18 cellular contexts compared by ENCODE assay signal in the genomic region with DNA sequence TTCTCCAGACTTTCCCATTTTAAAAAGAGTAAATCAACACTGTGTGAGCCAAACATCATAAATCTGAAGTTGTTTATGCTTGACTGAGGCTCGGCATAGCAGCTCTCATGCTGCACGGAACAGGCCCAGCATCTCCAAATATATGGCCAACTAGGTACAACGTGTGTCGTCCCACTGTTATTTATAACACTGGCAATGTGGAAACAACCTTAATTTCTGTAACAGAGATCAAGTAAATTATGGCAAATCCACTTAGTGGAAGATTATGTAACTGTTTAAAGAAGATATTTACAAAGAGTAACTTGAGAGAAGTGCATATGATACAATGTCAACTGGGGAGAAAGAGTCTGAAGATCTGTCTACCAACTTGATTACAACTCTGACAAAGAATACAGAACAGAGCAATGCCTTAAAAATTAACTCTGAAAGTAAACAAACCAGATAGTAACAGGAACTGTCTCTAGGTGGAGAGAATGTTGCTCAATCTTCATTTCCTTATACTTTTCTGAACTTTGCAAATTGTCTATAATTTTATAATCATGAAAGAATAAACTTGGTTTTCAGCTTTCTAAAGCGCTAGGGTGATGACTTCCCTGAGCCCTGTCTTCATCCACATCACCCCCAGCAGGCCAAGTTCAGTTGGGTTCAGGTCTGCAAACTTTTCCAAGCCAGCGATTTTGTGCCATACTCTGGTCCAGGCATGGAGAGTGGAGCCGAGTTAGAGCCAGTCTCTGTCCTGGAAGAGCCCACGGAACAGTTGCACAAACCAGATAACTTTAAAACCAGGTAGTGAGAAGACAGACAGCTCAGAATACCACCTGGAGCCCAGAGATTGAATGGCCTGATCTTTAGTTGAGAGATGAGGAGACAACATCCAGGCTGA. TPM values are rescaled to one million over a fixed set of nuclear protein-coding genes. Genes with fewer than 3 reads are reported as not detected.
"Had no signal": no experiment of that assay in that cellular context is flagged by ENCODE, and none has a peak within 500 bp of the region (broad histone marks: within the 10 kb centered on the region; RNA-seq: fewer than 3 reads in every experiment).

No MANE protein-coding gene starts in this region.

- H3K27ac ChIP-seq: adrenal gland, epithelial cell of prostate, SJCRH30 had no signal

- H3K27ac Mint-ChIP-seq: activated naive CD4-positive, alpha-beta T cell treated with anti-CD3 and anti-CD28 coated beads for 36 hours; natural killer cell treated with Interleukin-12 subunit alpha and Interleukin-12 subunit beta and Interleukin-15 and Interleukin-18, amount 100 ng/mL, for 72 hours; progenitor cell of endocrine pancreas; T-helper 2 cell treated with Interferon-gamma antibody and Interleukin-4, amounts not matched to agents 5 μg/mL and 100 μg/mL, for 36 hours had no signal

- H3K27me3 ChIP-seq: adrenal gland had no signal

- H3K4me3 ChIP-seq: adrenal gland, lung, SJCRH30 had no signal

- H3K4me3 Mint-ChIP-seq: activated naive CD4-positive, alpha-beta T cell treated with anti-CD3 and anti-CD28 coated beads for 36 hours; natural killer cell treated with Interleukin-12 subunit alpha and Interleukin-12 subunit beta and Interleukin-15 and Interleukin-18, amount 100 ng/mL, for 72 hours; T-helper 2 cell treated with Interferon-gamma antibody and Interleukin-4, amounts not matched to agents 5 μg/mL and 100 μg/mL, for 36 hours had no signal

- DNase-seq: activated CD4-positive, alpha-beta T cell treated with anti-CD3 and anti-CD28 coated beads for 1 hour; activated CD4-positive, alpha-beta T cell treated with anti-CD3 and anti-CD28 coated beads, Interleukin-2, amount 50 U/mL, for 48 hours; activated naive CD4-positive, alpha-beta T cell treated with anti-CD3 and anti-CD28 coated beads for 36 hours; caudate nucleus; cortex of kidney; effector memory CD4-positive, alpha-beta T cell; hypothalamus; nucleus accumbens; SJCRH30; stimulated activated CD4-positive, alpha-beta T cell treated with anti-CD3 and anti-CD28 coated beads, Interleukin-2, amount 100 ng/mL, for 48 hours; stimulated activated naive CD8-positive, alpha-beta T cell treated with anti-CD3 and anti-CD28 coated beads, Interleukin-15, Interleukin-2, amounts not matched to agents 100 U/mL and 50 U/mL, for 24 hours; SW 1271 had no signal

- H3K9me3 Mint-ChIP-seq: activated naive CD4-positive, alpha-beta T cell treated with anti-CD3 and anti-CD28 coated beads for 36 hours; natural killer cell treated with Interleukin-12 subunit alpha and Interleukin-12 subunit beta and Interleukin-15 and Interleukin-18, amount 100 ng/mL, for 72 hours; T-helper 2 cell treated with Interferon-gamma antibody and Interleukin-4, amounts not matched to agents 5 μg/mL and 100 μg/mL, for 36 hours had no signal

- H3K4me1 ChIP-seq: adrenal gland, SJCRH30 had no signal

- H3K9me3 ChIP-seq: adrenal gland, SJCRH30 had no signal

- H3K36me3 Mint-ChIP-seq: natural killer cell treated with Interleukin-12 subunit alpha and Interleukin-12 subunit beta and Interleukin-15 and Interleukin-18, amount 100 ng/mL, for 72 hours had no signal

- ATAC-seq: stimulated activated naive CD8-positive, alpha-beta T cell treated with anti-CD3 and anti-CD28 coated beads, Interleukin-15, Interleukin-2, amounts not matched to agents 100 U/mL and 50 U/mL, for 24 hours had no signal

- H3K36me3 ChIP-seq: adrenal gland, SJCRH30 had no signal

RNA-seq across cellular contexts. Expression of a gene that starts 44.4 kb away (rescaled TPM):
- total RNA-seq: natural killer cell treated with Interleukin-12 subunit alpha and Interleukin-12 subunit beta and Interleukin-15 and Interleukin-18, amount 100 ng/mL, for 72 hours; SJCRH30 had no signal
